1 cellular context compared by ENCODE assay signal in genomic region chr2:12032421-12032820, GRCh38.
TF ChIP-seq lines count a peak whose summit lies in the region.

No MANE protein-coding gene starts in this region.

TF ChIP-seq in GM12878, 131 proteins besides CTCF, POLR2A, EP300 and RAD21 (continued from another document and continues in another):
- TF ChIP-seq E4F1 (IDR thresholded peaks at IDR 0.05; ENCODE audit: borderline replicate concordance, partially characterized antibody) (no peak), HCFC1 (IDR thresholded peaks at IDR 0.05; ENCODE audit: low read length) (no peak), ZNF622 (IDR thresholded peaks at IDR 0.05) (no peak), CREB1 (IDR thresholded peaks at IDR 0.05; ENCODE audit: low read depth) (no peak), POU2F2 (IDR thresholded peaks at IDR 0.05; ENCODE audit: borderline replicate concordance, low read depth, low read length) (peak; percentile 81; the same call in 2 of the 3 replicates), CHD1 (IDR thresholded peaks at IDR 0.05; ENCODE audit: low read depth, low read length) (no peak), YY1 (IDR thresholded peaks at IDR 0.05; ENCODE audit: low read depth, low read length) (peak; percentile 64; the same call in 1 of the 2 replicates), SMC3 (IDR thresholded peaks at IDR 0.05; ENCODE audit: borderline replicate concordance, low read length) (peak; percentile 52; the same call in 1 of the 2 replicates), ZNF274 (IDR thresholded peaks at IDR 0.05; ENCODE audit: insufficient read depth, insufficient read length) (no peak), ZNF384 (IDR thresholded peaks at IDR 0.05; ENCODE audit: borderline replicate concordance, low read depth, low read length) (peak; percentile 91), PKNOX1 (IDR thresholded peaks at IDR 0.05) (no peak), SUPT20H (IDR thresholded peaks at IDR 0.05; ENCODE audit: borderline replicate concordance, control insufficient read depth, low read depth, low read length) (no peak), RELA (IDR thresholded peaks at IDR 0.05; ENCODE audit: borderline replicate concordance, partially characterized antibody) (no peak), BMI1 (IDR thresholded peaks at IDR 0.05; ENCODE audit: borderline replicate concordance) (no peak), MAX (IDR thresholded peaks at IDR 0.05; ENCODE audit: low read depth, low read length) (no peak), CBX3 (IDR thresholded peaks at IDR 0.05; ENCODE audit: borderline replicate concordance, low read depth) (no peak), NBN (IDR thresholded peaks at IDR 0.05) (no peak), SMAD1 (IDR thresholded peaks at IDR 0.05; ENCODE audit: low read depth, partially characterized antibody) (no peak), MEF2B (IDR thresholded peaks at IDR 0.05; ENCODE audit: partially characterized antibody, poor library complexity, severe bottlenecking) (peak; percentile 20), NR2F1 (conservative IDR thresholded peaks at IDR 0.05) (0 out of 2 replicates have a peak, but pooled peaks have one; percentile 23), REST (IDR thresholded peaks at IDR 0.05; ENCODE audit: low read depth, low read length) (no peak), PML (IDR thresholded peaks at IDR 0.05; ENCODE audit: low read length) (no peak), BCLAF1 (IDR thresholded peaks at IDR 0.05) (no peak), TCF12 (IDR thresholded peaks at IDR 0.05; ENCODE audit: low read depth, low read length) (peak; percentile 50; the same call in 1 of the 2 replicates), TARDBP (IDR thresholded peaks at IDR 0.05; ENCODE audit: borderline replicate concordance) (no peak), CEBPB (IDR thresholded peaks at IDR 0.05; ENCODE audit: borderline replicate concordance in 1 of 2, low read depth in 2 of 2, low read length in 2 of 2) (no peak), WRNIP1 (IDR thresholded peaks at IDR 0.05; ENCODE audit: borderline replicate concordance, low read depth, low read length) (no peak), TCF3 (IDR thresholded peaks at IDR 0.05; ENCODE audit: borderline replicate concordance, insufficient read depth, low read depth, low read length) (peak; percentile 68; the same call in 1 of the 2 replicates), MEF2A (IDR thresholded peaks at IDR 0.05; ENCODE audit: insufficient read depth, low read depth, low read length) (peak; percentile 86), CEBPZ (IDR thresholded peaks at IDR 0.05; ENCODE audit: low read depth, low read length) (no peak), RAD51 (IDR thresholded peaks at IDR 0.05) (no peak), ZBTB40 (IDR thresholded peaks at IDR 0.05; ENCODE audit: borderline replicate concordance) (no peak), ATF7 (IDR thresholded peaks at IDR 0.05; ENCODE audit: low read depth) (0 out of 2 replicates have a peak, but pooled peaks have one; percentile 46), MTA3 (IDR thresholded peaks at IDR 0.05; ENCODE audit: borderline replicate concordance, low read length) (no peak)
